ENCODE assay signal across 9 cellular contexts in the genomic region with DNA sequence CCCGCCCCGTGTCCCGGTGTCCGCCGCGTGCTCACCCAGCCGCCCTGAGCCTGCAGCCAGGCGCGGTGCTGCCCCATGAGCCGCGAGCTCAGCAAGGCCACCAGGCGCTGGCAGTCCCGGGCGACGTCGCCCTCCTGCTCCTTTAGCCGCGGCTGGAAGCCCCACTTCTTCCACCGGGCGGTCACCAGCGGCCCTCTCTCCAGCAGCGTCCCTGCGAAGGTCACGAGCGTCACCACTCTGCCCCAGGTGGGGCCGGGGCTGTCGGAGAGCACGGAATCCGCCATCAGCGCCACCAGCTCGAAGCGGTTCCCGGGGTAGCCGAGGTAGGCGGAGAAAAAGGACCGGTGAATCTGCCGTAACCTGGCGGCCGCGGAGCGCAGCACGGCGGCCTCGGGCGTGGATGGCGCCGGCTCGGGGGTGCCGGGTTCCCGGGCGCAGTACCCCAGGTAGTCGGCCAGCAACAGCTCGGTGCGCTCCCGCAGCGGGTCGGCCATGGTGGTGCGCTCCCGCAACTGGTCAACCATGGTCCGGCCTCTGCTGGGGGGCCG. TPM values are rescaled to one million over a fixed set of nuclear protein-coding genes. Genes with fewer than 3 reads are reported as not detected.
DNase-seq lines count a peak whose midpoint lies in the region; ATAC-seq and TF ChIP-seq lines count a peak whose summit lies in the region.
"Had no signal": no experiment of that assay in that cellular context is flagged by ENCODE, and none has a peak within 500 bp of the region (broad histone marks: within the 10 kb centered on the region; RNA-seq: fewer than 3 reads in every experiment).

No MANE protein-coding gene starts in this region.

- H3K36me3 ChIP-seq in esophagus squamous epithelium: no peaks in the 10 kb centered on the region

- H3K27ac ChIP-seq in 22Rv1 (no peak overlapping the region), esophagus squamous epithelium (peak overlapping the region in 3 of 4 donors; percentile 61 to 72 (median 70))

- peak overlapping the region; percentile 69 for H3K4me3 Mint-ChIP-seq in activated CD8-positive, alpha-beta memory T cell treated with anti-CD3 and anti-CD28 coated beads, Interleukin-2, amount 10 ng/mL, durations not matched to agents 7 days and 5 days

- H3K9me3 ChIP-seq in esophagus squamous epithelium: no peaks in the 10 kb centered on the region

- TF ChIP-seq POLR2A in esophagus squamous epithelium (IDR thresholded peaks at IDR 0.05): no peak

- peaks cover 0 to 35% (median 0%) of the 10 kb centered on the region in 4 donors for H3K27me3 ChIP-seq in esophagus squamous epithelium

- peaks cover 46% of the 10 kb centered on the region for H3K27me3 Mint-ChIP-seq in activated CD8-positive, alpha-beta memory T cell treated with anti-CD3 and anti-CD28 coated beads, Interleukin-2, amount 10 ng/mL, durations not matched to agents 7 days and 5 days

- H3K4me1 Mint-ChIP-seq in activated CD8-positive, alpha-beta memory T cell treated with anti-CD3 and anti-CD28 coated beads, Interleukin-2, amount 10 ng/mL, durations not matched to agents 7 days and 5 days: peaks cover 8% of the 10 kb centered on the region

- TF ChIP-seq CTCF in 22Rv1 (IDR thresholded peaks at IDR 0.05) (peak; percentile 10; the same call in 1 of the 2 replicates), esophagus squamous epithelium (IDR thresholded peaks at IDR 0.05) (peak in 2 of 6 experiments; percentile 29 to 49), retinal pigment epithelial cell (conservative IDR thresholded peaks at IDR 0.05; ENCODE audit: low read depth, low read length) (no peak)

- no peaks in the 10 kb centered on the region for H3K9me3 Mint-ChIP-seq in activated CD8-positive, alpha-beta memory T cell treated with anti-CD3 and anti-CD28 coated beads, Interleukin-2, amount 10 ng/mL, durations not matched to agents 7 days and 5 days (ENCODE audit: low read depth)

- intact Hi-C loops in esophagus squamous epithelium (cut with DNase I): no loop called here

- peak; percentile 54 for DNase-seq in activated CD8-positive, alpha-beta memory T cell treated with anti-CD3 and anti-CD28 coated beads, Interleukin-2, amount 10 ng/mL, durations not matched to agents 7 days and 5 days
- DNase-seq in esophagus squamous epithelium (lab: John Stamatoyannopoulos, UW): no peak
- DNase-seq in retinal pigment epithelial cell (ENCODE audit: low read depth): no peak
- no peak for DNase-seq in DMS79 treated with DMSO at 0.1 percent for 48 hours (lab: John Stamatoyannopoulos, UW)
- no peak for DNase-seq in epidermal melanocyte (ENCODE audit: insufficient read length, low spot score)

- H3K4me1 ChIP-seq in esophagus squamous epithelium: peaks cover 4 to 20% (median 15%) of the 10 kb centered on the region in 3 donors

- H3K4me3 ChIP-seq in esophagus squamous epithelium: peak overlapping the region; percentile 48 to 65 (median 52)
- peak overlapping the region; percentile 37 for H3K4me3 ChIP-seq in retinal pigment epithelial cell (ENCODE audit: low read length)

- WGBS in esophagus squamous epithelium, 2 donors: no CpG with 5 or more reads among the region's 61 CpGs

- H3K36me3 Mint-ChIP-seq in activated CD8-positive, alpha-beta memory T cell treated with anti-CD3 and anti-CD28 coated beads, Interleukin-2, amount 10 ng/mL, durations not matched to agents 7 days and 5 days: no peaks in the 10 kb centered on the region

- CTCF ChIA-PET in activated CD8-positive, alpha-beta memory T cell treated with anti-CD3 and anti-CD28 coated beads, Interleukin-2, amount 10 ng/mL, durations not matched to agents 7 days and 5 days (lab: Charles Lee): interaction anchor here (1.0 to 2.5 kb wide), 4 partner anchors 15 to 131 kb away, joined by 3 to 10 read pairs (median 4); no protein-coding TSS in a partner anchor

- H3K27ac Mint-ChIP-seq in activated CD8-positive, alpha-beta memory T cell treated with anti-CD3 and anti-CD28 coated beads, Interleukin-2, amount 10 ng/mL, durations not matched to agents 7 days and 5 days: no peak overlapping the region

- ATAC-seq in HG02678 (IDR thresholded peaks at IDR 0.05; ENCODE audit: unreplicated experiment) (peak; percentile 41), HG03025 (IDR thresholded peaks at IDR 0.05; ENCODE audit: low FRiP score, unreplicated experiment) (no peak)
- ATAC-seq in activated CD8-positive, alpha-beta memory T cell treated with anti-CD3 and anti-CD28 coated beads, Interleukin-2, amount 10 ng/mL, durations not matched to agents 7 days and 5 days: peak; percentile 82

RNA-seq across cellular contexts. Expression of gene BCL2L10, which starts 0.3 kb away (rescaled TPM):
- total RNA-seq in activated CD8-positive, alpha-beta memory T cell treated with anti-CD3 and anti-CD28 coated beads, Interleukin-2, amount 10 ng/mL, durations not matched to agents 7 days and 5 days: not detected
- total RNA-seq in esophagus squamous epithelium: 10 to 100 TPM in 1 of 4 donors, 1 to 10 TPM in 3; 4.5 to 14.4 (median 5.9) TPM
- total RNA-seq: subcutaneous adipose tissue had no signal

Comparison
In these comparisons a context has a peak if more than half of its experiments do, and no peak if none do; other contexts are left out.
1. RNA of gene BCL2L10, which starts 0.3 kb away (total RNA-seq): 4.5 to 14.4 TPM in esophagus squamous epithelium; not detected in activated CD8-positive, alpha-beta memory T cell treated with anti-CD3 and anti-CD28 coated beads, Interleukin-2, amount 10 ng/mL, durations not matched to agents 7 days and 5 days; every median in the first group is over 4 times any median in the second.